ENCODE assay signal across 1 cellular context in genomic region chr2:177602611-177603164, GRCh38.
TF ChIP-seq lines count a peak whose summit lies in the region.

No MANE protein-coding gene starts in this region.

TF ChIP-seq in HepG2, 621 proteins besides CTCF, POLR2A, EP300 and RAD21 (continued from another document and continues in another):
- TF ChIP-seq PITX1 (CRISPR knock-in tag; IDR thresholded peaks at IDR 0.05) (no peak), SNAPC5 (CRISPR knock-in tag; IDR thresholded peaks at IDR 0.05; ENCODE audit: borderline replicate concordance) (no peak), IRX3 (CRISPR knock-in tag; IDR thresholded peaks at IDR 0.05; ENCODE audit: borderline replicate concordance, low read depth) (no peak), KLF16 (CRISPR knock-in tag; IDR thresholded peaks at IDR 0.05) (peak in 1 of 2 experiments; percentile 18; a peak in 1 of 4 replicates), ZNF780A (CRISPR knock-in tag; IDR thresholded peaks at IDR 0.05) (no peak), KDM1A (CRISPR knock-in tag; IDR thresholded peaks at IDR 0.05) (peak; percentile 70; the same call in 1 of the 2 replicates), ZMAT5 (CRISPR knock-in tag; IDR thresholded peaks at IDR 0.05; ENCODE audit: borderline replicate concordance, low read depth) (no peak), ZFY (CRISPR knock-in tag; IDR thresholded peaks at IDR 0.05) (no peak), ZNF546 (CRISPR knock-in tag; conservative IDR thresholded peaks at IDR 0.05) (no peak), SP140L (CRISPR knock-in tag; IDR thresholded peaks at IDR 0.05; ENCODE audit: borderline replicate concordance) (no peak), ZEB1 (IDR thresholded peaks at IDR 0.05; ENCODE audit: insufficient replicate concordance, low read depth) (no peak), NBN (conservative IDR thresholded peaks at IDR 0.05) (no peak), ARNT2 (CRISPR knock-in tag; IDR thresholded peaks at IDR 0.05; ENCODE audit: low read depth) (no peak), SOX5 (CRISPR knock-in tag; IDR thresholded peaks at IDR 0.05; ENCODE audit: borderline replicate concordance) (peak; percentile 61; the same call in 1 of the 2 replicates), MEIS2 (CRISPR knock-in tag; IDR thresholded peaks at IDR 0.05) (no peak), FOXO4 (CRISPR knock-in tag; conservative IDR thresholded peaks at IDR 0.05) (peak; percentile 77; the same call in 1 of the 2 replicates), MEF2D (CRISPR knock-in tag; IDR thresholded peaks at IDR 0.05) (no peak), ZNF503 (CRISPR knock-in tag; IDR thresholded peaks at IDR 0.05) (no peak; the same call in 1 of the 2 replicates), PRDM10 (CRISPR knock-in tag; IDR thresholded peaks at IDR 0.05; ENCODE audit: low read depth) (no peak), PHF20 (CRISPR knock-in tag; IDR thresholded peaks at IDR 0.05) (no peak), SRY (CRISPR knock-in tag; IDR thresholded peaks at IDR 0.05) (no peak), AHDC1 (CRISPR knock-in tag; IDR thresholded peaks at IDR 0.05; ENCODE audit: borderline replicate concordance) (peak; percentile 70; the same call in 1 of the 2 replicates), MED1 (CRISPR knock-in tag; IDR thresholded peaks at IDR 0.05) (no peak), NR3C1 (CRISPR knock-in tag; IDR thresholded peaks at IDR 0.05) (no peak), ZNF629 (CRISPR knock-in tag; conservative IDR thresholded peaks at IDR 0.05) (no peak), TCF12 (IDR thresholded peaks at IDR 0.05) (no peak), TCF12 (CRISPR knock-in tag; IDR thresholded peaks at IDR 0.05) (no peak), HMG20B (CRISPR knock-in tag; conservative IDR thresholded peaks at IDR 0.05) (no peak), CREM (IDR thresholded peaks at IDR 0.05) (no peak), CREM (CRISPR knock-in tag; IDR thresholded peaks at IDR 0.05) (no peak), KAT2B (IDR thresholded peaks at IDR 0.05; ENCODE audit: borderline replicate concordance, low read depth, low read length) (peak; percentile 88), FIP1L1 (IDR thresholded peaks at IDR 0.05; ENCODE audit: borderline replicate concordance, insufficient read depth, low read depth, low read length) (no peak), IKZF5 (CRISPR knock-in tag; IDR thresholded peaks at IDR 0.05) (no peak)
- TF ChIP-seq, protein P1, sequence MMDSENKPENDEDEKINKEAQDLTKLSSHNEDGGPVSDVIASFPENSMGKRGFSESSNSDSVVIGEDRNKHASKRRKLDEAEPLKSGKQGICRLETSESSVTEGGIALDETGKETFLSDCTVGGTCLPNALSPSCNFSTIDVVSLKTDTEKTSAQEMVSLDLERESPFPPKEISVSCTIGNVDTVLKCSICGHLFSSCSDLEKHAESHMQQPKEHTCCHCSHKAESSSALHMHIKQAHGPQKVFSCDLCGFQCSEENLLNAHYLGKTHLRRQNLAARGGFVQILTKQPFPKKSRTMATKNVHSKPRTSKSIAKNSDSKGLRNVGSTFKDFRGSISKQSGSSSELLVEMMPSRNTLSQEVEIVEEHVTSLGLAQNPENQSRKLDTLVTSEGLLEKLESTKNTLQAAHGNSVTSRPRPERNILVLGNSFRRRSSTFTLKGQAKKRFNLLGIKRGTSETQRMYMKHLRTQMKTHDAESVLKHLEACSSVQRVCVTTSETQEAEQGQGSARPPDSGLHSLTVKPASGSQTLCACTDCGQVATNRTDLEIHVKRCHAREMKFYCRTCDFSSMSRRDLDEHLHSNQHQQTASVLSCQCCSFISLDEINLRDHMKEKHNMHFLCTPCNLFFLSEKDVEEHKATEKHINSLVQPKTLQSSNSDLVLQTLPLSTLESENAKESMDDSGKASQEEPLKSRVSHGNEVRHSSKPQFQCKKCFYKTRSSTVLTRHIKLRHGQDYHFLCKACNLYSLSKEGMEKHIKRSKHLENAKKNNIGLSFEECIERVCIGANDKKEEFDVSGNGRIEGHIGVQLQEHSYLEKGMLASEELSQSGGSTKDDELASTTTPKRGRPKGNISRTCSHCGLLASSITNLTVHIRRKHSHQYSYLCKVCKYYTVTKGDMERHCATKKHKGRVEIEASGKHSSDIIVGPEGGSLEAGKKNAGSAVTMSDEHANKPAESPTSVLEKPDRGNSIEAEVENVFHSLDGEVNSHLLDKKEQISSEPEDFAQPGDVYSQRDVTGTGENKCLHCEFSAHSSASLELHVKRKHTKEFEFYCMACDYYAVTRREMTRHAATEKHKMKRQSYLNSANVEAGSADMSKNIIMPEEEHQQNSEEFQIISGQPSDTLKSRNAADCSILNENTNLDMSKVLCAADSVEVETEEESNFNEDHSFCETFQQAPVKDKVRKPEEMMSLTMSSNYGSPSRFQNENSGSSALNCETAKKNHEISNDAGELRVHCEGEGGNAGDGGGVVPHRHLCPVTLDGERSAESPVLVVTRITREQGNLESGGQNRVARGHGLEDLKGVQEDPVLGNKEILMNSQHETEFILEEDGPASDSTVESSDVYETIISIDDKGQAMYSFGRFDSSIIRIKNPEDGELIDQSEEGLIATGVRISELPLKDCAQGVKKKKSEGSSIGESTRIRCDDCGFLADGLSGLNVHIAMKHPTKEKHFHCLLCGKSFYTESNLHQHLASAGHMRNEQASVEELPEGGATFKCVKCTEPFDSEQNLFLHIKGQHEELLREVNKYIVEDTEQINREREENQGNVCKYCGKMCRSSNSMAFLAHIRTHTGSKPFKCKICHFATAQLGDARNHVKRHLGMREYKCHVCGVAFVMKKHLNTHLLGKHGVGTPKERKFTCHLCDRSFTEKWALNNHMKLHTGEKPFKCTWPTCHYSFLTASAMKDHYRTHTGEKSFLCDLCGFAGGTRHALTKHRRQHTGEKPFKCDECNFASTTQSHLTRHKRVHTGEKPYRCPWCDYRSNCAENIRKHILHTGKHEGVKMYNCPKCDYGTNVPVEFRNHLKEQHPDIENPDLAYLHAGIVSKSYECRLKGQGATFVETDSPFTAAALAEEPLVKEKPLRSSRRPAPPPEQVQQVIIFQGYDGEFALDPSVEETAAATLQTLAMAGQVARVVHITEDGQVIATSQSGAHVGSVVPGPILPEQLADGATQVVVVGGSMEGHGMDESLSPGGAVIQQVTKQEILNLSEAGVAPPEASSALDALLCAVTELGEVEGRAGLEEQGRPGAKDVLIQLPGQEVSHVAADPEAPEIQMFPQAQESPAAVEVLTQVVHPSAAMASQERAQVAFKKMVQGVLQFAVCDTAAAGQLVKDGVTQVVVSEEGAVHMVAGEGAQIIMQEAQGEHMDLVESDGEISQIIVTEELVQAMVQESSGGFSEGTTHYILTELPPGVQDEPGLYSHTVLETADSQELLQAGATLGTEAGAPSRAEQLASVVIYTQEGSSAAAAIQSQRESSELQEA (CRISPR knock-in tag; IDR thresholded peaks at IDR 0.05; ENCODE audit: not compliant biosample characterization), result no peak
